In genomic region chr1:29117381-29117780, GRCh38 we compare ENCODE assay signal across 19 cellular contexts. TPM values are rescaled to one million over a fixed set of nuclear protein-coding genes. Genes with fewer than 3 reads are reported as not detected.
DNase-seq lines count a peak whose midpoint lies in the region; ATAC-seq and TF ChIP-seq lines count a peak whose summit lies in the region.
"Had no signal": no experiment of that assay in that cellular context is flagged by ENCODE, and none has a peak within 500 bp of the region (broad histone marks: within the 10 kb centered on the region; RNA-seq: fewer than 3 reads in every experiment).

No MANE protein-coding gene starts in this region.

- no peak for TF ChIP-seq POLR2A in uterus (IDR thresholded peaks at IDR 0.05)

- no peak overlapping the region for H2AFZ ChIP-seq in mesenchymal stem cell (ENCODE audit: low read depth, low read length)
- H2AFZ ChIP-seq: neural progenitor cell had no signal

- H4K91ac ChIP-seq in mesenchymal stem cell (ENCODE audit: low read length) = no peak overlapping the region

- H3K14ac ChIP-seq in mesenchymal stem cell (ENCODE audit: low read length in 2 of 2) = no peak overlapping the region

- no peak for DNase-seq in cardiac muscle cell (ENCODE audit: low read depth in 1 of 2, low spot score in 1 of 2)
- no peak for DNase-seq in Right ventricle myocardium inferior (ENCODE audit: missing footprints)
- no peak for DNase-seq in SK-N-MC (ENCODE audit: low read depth, low spot score)
- no peak for DNase-seq in foreskin keratinocyte
- DNase-seq in uterus = no peak
- DNase-seq in mesenchymal stem cell = no peak
- no peak for DNase-seq in NCI-H226
- DNase-seq in middle frontal gyrus (ENCODE audit: extremely low spot score, low spot score) = no peak
- DNase-seq: activated CD4-positive, alpha-beta T cell treated with anti-CD3 and anti-CD28 coated beads, Interleukin-2, amount 10 ng/mL, durations not matched to agents 7 days and 5 days; activated T-cell treated with anti-CD3 and anti-CD28 coated beads, Interleukin-2, amount 50 U/mL, for 48 hours; aorta; HCEC 1CT; mammary epithelial cell; NCI-H1694 treated with DMSO at 0.1 percent for 48 hours; NCI-H524 treated with DMSO at 0.1 percent for 48 hours; stimulated activated naive B cell treated with anti-CD40 and anti-IgM and Interleukin-4, amounts not matched to agents 10 μg/mL and 1 μg/mL and 100 μg/mL, for 72 hours had no signal

- 83% methylated on average over 2 of the region's 2 CpGs for WGBS in mesenchymal stem cell

- no peak overlapping the region for H2AK5ac ChIP-seq in mesenchymal stem cell (ENCODE audit: low read length, severe bottlenecking)

- peaks cover 11% of the 10 kb centered on the region for H3K79me1 ChIP-seq in mesenchymal stem cell (replicated peaks; ENCODE audit: low read length, poor library complexity, severe bottlenecking)

- H3K27ac ChIP-seq in cardiac muscle cell (no peak overlapping the region), SK-N-MC (peak overlapping the region; percentile 53; the same call in 1 of the 2 replicates), foreskin keratinocyte (no peak overlapping the region), uterus (peak overlapping the region; percentile 94 to 100), mesenchymal stem cell (ENCODE audit: low read length, poor library complexity, severe bottlenecking) (no peak overlapping the region)
- H3K27ac ChIP-seq: dorsolateral prefrontal cortex, neural progenitor cell had no signal

- peaks cover 9% of the 10 kb centered on the region for H3K4me1 ChIP-seq in cardiac muscle cell (ENCODE audit: low read depth)
- H3K4me1 ChIP-seq in foreskin keratinocyte = no peaks in the 10 kb centered on the region
- peaks cover 0 to 12% of the 10 kb centered on the region in 2 donors for H3K4me1 ChIP-seq in uterus
- H3K4me1 ChIP-seq in mesenchymal stem cell (ENCODE audit: control insufficient read depth, insufficient read depth, low read depth, low read length) = peaks cover 13% of the 10 kb centered on the region

- H2BK5ac ChIP-seq in mesenchymal stem cell (ENCODE audit: low read depth, low read length, poor library complexity, severe bottlenecking) = no peak overlapping the region

- no peak overlapping the region for H3K23ac ChIP-seq in mesenchymal stem cell (ENCODE audit: low read length in 2 of 2)

- H3K4me2 ChIP-seq in mesenchymal stem cell (ENCODE audit: low read length, poor library complexity, severe bottlenecking) = no peak overlapping the region
- H3K4me2 ChIP-seq: neural progenitor cell had no signal

- intact Hi-C loops in Right ventricle myocardium inferior (cut with DNase I) = no loop called here
- intact Hi-C loops in uterus (cut with DNase I; ENCODE audit: low total_unique reads) = no loop called here

- TF ChIP-seq CTCF in cardiac muscle cell (IDR thresholded peaks at IDR 0.05; ENCODE audit: low read depth, low read length) (peak; percentile 30), foreskin keratinocyte (conservative IDR thresholded peaks at IDR 0.05) (peak; percentile 38), uterus (IDR thresholded peaks at IDR 0.05) (peak; percentile 23 to 35 (median 28))

- no peak overlapping the region for H2BK12ac ChIP-seq in mesenchymal stem cell (ENCODE audit: low read length in 2 of 2)

- H3K9me3 ChIP-seq in cardiac muscle cell (ENCODE audit: low read depth) = no peaks in the 10 kb centered on the region
- no peaks in the 10 kb centered on the region for H3K9me3 ChIP-seq in SK-N-MC (ENCODE audit: low read depth, low read length)
- no peaks in the 10 kb centered on the region for H3K9me3 ChIP-seq in uterus
- H3K9me3 ChIP-seq in mesenchymal stem cell (ENCODE audit: control insufficient read depth, low read length) = no peaks in the 10 kb centered on the region

- ATAC-seq in Right ventricle myocardium inferior (no peak), foreskin keratinocyte (no peak)
- ATAC-seq: stimulated activated naive B cell treated with anti-CD40 and anti-IgM and Interleukin-4, amounts not matched to agents 10 μg/mL and 1 μg/mL and 100 μg/mL, for 72 hours had no signal

- no peak overlapping the region for H3K18ac ChIP-seq in mesenchymal stem cell (ENCODE audit: low read depth in 1 of 2, low read length in 2 of 2)

- no peak overlapping the region for H3K4ac ChIP-seq in mesenchymal stem cell (ENCODE audit: low read depth in 1 of 2, low read length in 2 of 2)

- H2BK15ac ChIP-seq in mesenchymal stem cell (ENCODE audit: low read depth, poor library complexity, severe bottlenecking) = no peak overlapping the region

- no peak overlapping the region for H4K8ac ChIP-seq in mesenchymal stem cell (ENCODE audit: low read length)

- peaks cover 8% of the 10 kb centered on the region for H3K27me3 ChIP-seq in cardiac muscle cell
- H3K27me3 ChIP-seq in foreskin keratinocyte = no peaks in the 10 kb centered on the region
- no peaks in the 10 kb centered on the region for H3K27me3 ChIP-seq in uterus
- H3K27me3 ChIP-seq in mesenchymal stem cell (ENCODE audit: control insufficient read depth in 1 of 2, insufficient read depth in 1 of 2, low read length in 2 of 2) = no peaks in the 10 kb centered on the region

- no peak overlapping the region for H3K4me3 ChIP-seq in cardiac muscle cell
- H3K4me3 ChIP-seq in SK-N-MC = no peak overlapping the region
- no peak overlapping the region for H3K4me3 ChIP-seq in uterus
- no peak overlapping the region for H3K4me3 ChIP-seq in mesenchymal stem cell (ENCODE audit: insufficient read depth in 1 of 2, low read depth in 1 of 2, low read length in 2 of 2)
- H3K4me3 ChIP-seq: dorsolateral prefrontal cortex, neural progenitor cell had no signal

- H3K36me3 ChIP-seq in cardiac muscle cell (no peaks in the 10 kb centered on the region), SK-N-MC (ENCODE audit: insufficient read depth, low read length) (peaks cover 59% of the 10 kb centered on the region), uterus (no peaks in the 10 kb centered on the region), mesenchymal stem cell (ENCODE audit: control insufficient read depth in 1 of 2, insufficient read depth in 2 of 2, low read depth in 1 of 2, low read length in 2 of 2) (peaks cover 23 to 25% of the 10 kb centered on the region in 2 experiments)
- H3K36me3 ChIP-seq: neural progenitor cell had no signal

- no peak overlapping the region for H3K9ac ChIP-seq in SK-N-MC (ENCODE audit: insufficient read length)
- no peak overlapping the region for H3K9ac ChIP-seq in mesenchymal stem cell (ENCODE audit: low read length)
- H3K9ac ChIP-seq: neural progenitor cell had no signal

- no peak overlapping the region for H2BK120ac ChIP-seq in mesenchymal stem cell (ENCODE audit: low read depth, low read length)

RNA-seq across cellular contexts. Expression of gene TMEM200B, which starts 6.3 kb away (rescaled TPM):
- total RNA-seq in cardiac muscle cell (17.6 and 37.6 TPM in 2 replicates), Right ventricle myocardium inferior (2.1 TPM), foreskin keratinocyte (7.4 and 8.7 TPM in 2 replicates), uterus (10 to 100 TPM; 31.3 to 67.5 (median 41.9) TPM)
- polyA plus RNA-seq in cardiac muscle cell (18.7 and 33.0 TPM in 2 replicates), foreskin keratinocyte (6.6 and 7.2 TPM in 2 replicates)
- 4.3 TPM for polyA plus RNA-seq in mesenchymal stem cell (2013, experiment 1 of 2)
- 4.3 TPM for polyA plus RNA-seq in mesenchymal stem cell (2013, experiment 2 of 2)
- total RNA-seq: activated CD4-positive, alpha-beta T cell treated with anti-CD3 and anti-CD28 coated beads, Interleukin-2, amount 10 ng/mL, durations not matched to agents 7 days and 5 days; T-helper 2 cell treated with Interferon-gamma antibody and Interleukin-4, amounts not matched to agents 100 ng/mL and 5 ng/mL, for 36 hours had no signal

Comparison
In these comparisons a context has a peak if more than half of its experiments do, and no peak if none do; other contexts are left out.
1. H3K27ac ChIP-seq: peak in SK-N-MC (single experiment) and uterus (2 of 2); none in cardiac muscle cell (single experiment), foreskin keratinocyte (single experiment) and mesenchymal stem cell (single experiment).
2. Peak in every context shown above with its lines, with median percentiles within 50 percentile points of each other: CTCF ChIP-seq.